In genomic region chr7:135976312-135977019, GRCh38 we compare ENCODE assay signal across 8 cellular contexts. TPM values are rescaled to one million over a fixed set of nuclear protein-coding genes. Genes with fewer than 3 reads are reported as not detected.
DNase-seq lines count a peak whose midpoint lies in the region; ATAC-seq and TF ChIP-seq lines count a peak whose summit lies in the region.

No MANE protein-coding gene starts in this region.

- intact Hi-C loops in lower lobe of right lung (cut with DNase I) = no loop called here

- H3K4me1 ChIP-seq in lower lobe of right lung (peaks cover 77% of the 10 kb centered on the region), subcutaneous abdominal adipose tissue (ENCODE audit: control insufficient read depth in 5 of 5, insufficient read depth in 5 of 5, low read length in 5 of 5) (peaks cover 6 to 58% (median 30%) of the 10 kb centered on the region in 5 donors)

- H3K27me3 ChIP-seq in lower lobe of right lung (ENCODE audit: low read depth) (no peaks in the 10 kb centered on the region), subcutaneous abdominal adipose tissue (ENCODE audit: control insufficient read depth in 5 of 5, insufficient read depth in 4 of 5, low read length in 5 of 5) (no peaks in the 10 kb centered on the region)

- no peak for TF ChIP-seq CTCF in choroid plexus epithelial cell (conservative IDR thresholded peaks at IDR 0.05; ENCODE audit: low read depth, low read length)
- no peak for TF ChIP-seq CTCF in lower lobe of right lung (IDR thresholded peaks at IDR 0.05)

- H3K9me3 ChIP-seq in lower lobe of right lung (no peaks in the 10 kb centered on the region), subcutaneous abdominal adipose tissue (ENCODE audit: control insufficient read depth in 5 of 5, low read length in 5 of 5) (no peaks in the 10 kb centered on the region)

- H3K27ac ChIP-seq in lower lobe of right lung = peak overlapping the region; percentile 88
- H3K27ac ChIP-seq in subcutaneous abdominal adipose tissue (ENCODE audit: low read depth, low read length) = peak overlapping the region; percentile 71

- peaks cover 5% of the 10 kb centered on the region for H3K36me3 ChIP-seq in lower lobe of right lung
- H3K36me3 ChIP-seq in subcutaneous abdominal adipose tissue (ENCODE audit: control insufficient read depth in 5 of 5, insufficient read depth in 5 of 5, low read length in 5 of 5) = peaks cover 0 to 2% (median 0%) of the 10 kb centered on the region in 5 donors

- peak overlapping the region; percentile 82 to 95 (median 92) for H3K9ac ChIP-seq in subcutaneous abdominal adipose tissue (ENCODE audit: low read length in 5 of 5)

- ATAC-seq in HG02973 (IDR thresholded peaks at IDR 0.05; ENCODE audit: unreplicated experiment) (peak; percentile 20), SK-N-SH treated with all-trans-retinoic acid at 6 μM for 48 hours (peak; percentile 3), lower lobe of right lung (peak; percentile 2 to 38)

- peak; percentile 6 for DNase-seq in activated CD8-positive, alpha-beta memory T cell treated with anti-CD3 and anti-CD28 coated beads, Interleukin-2, amount 50 U/mL, for 24 hours (ENCODE audit: extremely low read depth)
- DNase-seq in activated CD8-positive, alpha-beta memory T cell treated with anti-CD3 and anti-CD28 coated beads, Interleukin-2, amount 50 U/mL, for 48 hours = no peak
- no peak for DNase-seq in choroid plexus epithelial cell (ENCODE audit: low read depth)
- no peak for DNase-seq in lower lobe of right lung
- DNase-seq in COR-L47 (lab: John Stamatoyannopoulos, UW) = no peak

- H3K4me3 ChIP-seq in choroid plexus epithelial cell (ENCODE audit: low read depth, low read length) (peak overlapping the region; percentile 90), lower lobe of right lung (peak overlapping the region; percentile 93), subcutaneous abdominal adipose tissue (ENCODE audit: low read depth in 1 of 5, low read length in 5 of 5) (peak overlapping the region; percentile 89 to 99 (median 97))

TF ChIP-seq in SK-N-SH treated with all-trans-retinoic acid at 6 μM for 48 hours, 23 proteins besides CTCF, POLR2A, EP300 and RAD21:
- no peak for TF ChIP-seq TSHZ2 (CRISPR knock-in tag; IDR thresholded peaks at IDR 0.05)
- TF ChIP-seq SNAI2 (CRISPR knock-in tag; IDR thresholded peaks at IDR 0.05) = no peak
- no peak for TF ChIP-seq TCF4 (CRISPR knock-in tag; IDR thresholded peaks at IDR 0.05; ENCODE audit: borderline replicate concordance)
- no peak for TF ChIP-seq ZNF565 (CRISPR knock-in tag; conservative IDR thresholded peaks at IDR 0.05; ENCODE audit: low read depth)
- TF ChIP-seq CREB5 (CRISPR knock-in tag; IDR thresholded peaks at IDR 0.05; ENCODE audit: low read depth) = no peak
- no peak for TF ChIP-seq PPARA (CRISPR knock-in tag; IDR thresholded peaks at IDR 0.05; ENCODE audit: borderline replicate concordance)
- no peak for TF ChIP-seq ESRRG (CRISPR knock-in tag; IDR thresholded peaks at IDR 0.05)
- no peak for TF ChIP-seq ZNF70 (CRISPR knock-in tag; IDR thresholded peaks at IDR 0.05)
- no peak for TF ChIP-seq ZC3H10 (CRISPR knock-in tag; IDR thresholded peaks at IDR 0.05)
- TF ChIP-seq GLIS3 (CRISPR knock-in tag; IDR thresholded peaks at IDR 0.05) = no peak
- TF ChIP-seq BACH2 (CRISPR knock-in tag; IDR thresholded peaks at IDR 0.05; ENCODE audit: borderline replicate concordance) = no peak
- TF ChIP-seq ZNF8 (CRISPR knock-in tag; IDR thresholded peaks at IDR 0.05) = no peak

RNA-seq across cellular contexts. Expression of gene MTPN, which starts 0.7 kb away (rescaled TPM):
- 144 TPM for total RNA-seq in lower lobe of right lung
